Comparison of ENCODE assay signal across 4 cellular contexts in genomic region chr19:2808129-2808941, GRCh38.
TF ChIP-seq lines count a peak whose summit lies in the region.

No MANE protein-coding gene starts in this region.

TF ChIP-seq in SK-N-SH, 30 proteins besides CTCF, POLR2A, EP300 and RAD21 (continues in another document):
- TF ChIP-seq MAX (IDR thresholded peaks at IDR 0.05; ENCODE audit: low read depth) (no peak), PBX3 (IDR thresholded peaks at IDR 0.05) (no peak), FOXJ3 (CRISPR knock-in tag; IDR thresholded peaks at IDR 0.05) (no peak), TEAD4 (IDR thresholded peaks at IDR 0.05; ENCODE audit: borderline replicate concordance, insufficient read depth) (no peak), ELF1 (IDR thresholded peaks at IDR 0.05) (no peak), IRF3 (IDR thresholded peaks at IDR 0.05; ENCODE audit: low read depth, low read length) (no peak), TAF1 (IDR thresholded peaks at IDR 0.05; ENCODE audit: borderline replicate concordance, low read depth, low read length) (no peak), FOXM1 (IDR thresholded peaks at IDR 0.05; ENCODE audit: low read depth) (no peak), CHD2 (IDR thresholded peaks at IDR 0.05; ENCODE audit: low read length, partially characterized antibody) (no peak), RFX5 (IDR thresholded peaks at IDR 0.05; ENCODE audit: low read length) (no peak), ZBTB33 (IDR thresholded peaks at IDR 0.05; ENCODE audit: borderline replicate concordance, low read depth) (no peak)

TF ChIP-seq in SK-N-SH treated with all-trans-retinoic acid at 6 μM for 48 hours, 23 proteins besides CTCF, POLR2A, EP300 and RAD21:
- TF ChIP-seq ZNF8 (CRISPR knock-in tag; IDR thresholded peaks at IDR 0.05) = no peak
- no peak for TF ChIP-seq TOX (CRISPR knock-in tag; IDR thresholded peaks at IDR 0.05; ENCODE audit: borderline replicate concordance)
- no peak for TF ChIP-seq ZC3H10 (CRISPR knock-in tag; IDR thresholded peaks at IDR 0.05)
- no peak for TF ChIP-seq ZNF70 (CRISPR knock-in tag; IDR thresholded peaks at IDR 0.05)
- TF ChIP-seq BACH2 (CRISPR knock-in tag; IDR thresholded peaks at IDR 0.05; ENCODE audit: borderline replicate concordance) = no peak
- no peak for TF ChIP-seq OSR1 (CRISPR knock-in tag; IDR thresholded peaks at IDR 0.05)
- TF ChIP-seq ISL1 (CRISPR knock-in tag; IDR thresholded peaks at IDR 0.05) = no peak
- TF ChIP-seq RARB (CRISPR knock-in tag; IDR thresholded peaks at IDR 0.05) = no peak
- no peak for TF ChIP-seq ESRRG (CRISPR knock-in tag; IDR thresholded peaks at IDR 0.05)
- no peak for TF ChIP-seq GLIS3 (CRISPR knock-in tag; IDR thresholded peaks at IDR 0.05)
- TF ChIP-seq PATZ1 (CRISPR knock-in tag; IDR thresholded peaks at IDR 0.05; ENCODE audit: borderline replicate concordance) = no peak
- no peak for TF ChIP-seq ZFP30 (CRISPR knock-in tag; IDR thresholded peaks at IDR 0.05)
- no peak for TF ChIP-seq POU6F1 (CRISPR knock-in tag; IDR thresholded peaks at IDR 0.05; ENCODE audit: borderline replicate concordance, low read depth)
- TF ChIP-seq SNAI2 (CRISPR knock-in tag; IDR thresholded peaks at IDR 0.05) = no peak
- TF ChIP-seq ARNTL (CRISPR knock-in tag; IDR thresholded peaks at IDR 0.05; ENCODE audit: borderline replicate concordance, low read depth) = no peak
- no peak for TF ChIP-seq ZNF565 (CRISPR knock-in tag; conservative IDR thresholded peaks at IDR 0.05; ENCODE audit: low read depth)
- TF ChIP-seq CSDC2 (CRISPR knock-in tag; IDR thresholded peaks at IDR 0.05) = no peak
TF ChIP-seq in SK-N-SH treated with all-trans-retinoic acid at 6 μM for 48 hours: peak in this region for 0.

TF ChIP-seq in IMR-90, 13 proteins besides CTCF, POLR2A, EP300 and RAD21:
- TF ChIP-seq CEBPB (IDR thresholded peaks at IDR 0.05; ENCODE audit: low read depth, low read length) (no peak), MAZ (IDR thresholded peaks at IDR 0.05; ENCODE audit: borderline replicate concordance, low read depth, low read length) (no peak), FOS (IDR thresholded peaks at IDR 0.05; ENCODE audit: low read depth, low read length) (no peak), RCOR1 (IDR thresholded peaks at IDR 0.05; ENCODE audit: insufficient replicate concordance, low read length) (no peak), ELK1 (IDR thresholded peaks at IDR 0.05; ENCODE audit: borderline replicate concordance, low read depth, low read length) (no peak), NFE2L2 (IDR thresholded peaks at IDR 0.05; ENCODE audit: low read depth, low read length) (no peak), CHD1 (IDR thresholded peaks at IDR 0.05; ENCODE audit: low read depth, low read length) (no peak)
TF ChIP-seq in IMR-90: peak in this region for 0.

TF ChIP-seq in HepG2, 621 proteins besides CTCF, POLR2A, EP300 and RAD21:
- TF ChIP-seq RBM22 (optimal IDR thresholded peaks at IDR 0.05; ENCODE audit: low read length) (peak; percentile 40), ZNF280B (CRISPR knock-in tag; IDR thresholded peaks at IDR 0.05; ENCODE audit: borderline replicate concordance) (no peak)
